Comparison of ENCODE assay signal across 8 cellular contexts in the genomic region with DNA sequence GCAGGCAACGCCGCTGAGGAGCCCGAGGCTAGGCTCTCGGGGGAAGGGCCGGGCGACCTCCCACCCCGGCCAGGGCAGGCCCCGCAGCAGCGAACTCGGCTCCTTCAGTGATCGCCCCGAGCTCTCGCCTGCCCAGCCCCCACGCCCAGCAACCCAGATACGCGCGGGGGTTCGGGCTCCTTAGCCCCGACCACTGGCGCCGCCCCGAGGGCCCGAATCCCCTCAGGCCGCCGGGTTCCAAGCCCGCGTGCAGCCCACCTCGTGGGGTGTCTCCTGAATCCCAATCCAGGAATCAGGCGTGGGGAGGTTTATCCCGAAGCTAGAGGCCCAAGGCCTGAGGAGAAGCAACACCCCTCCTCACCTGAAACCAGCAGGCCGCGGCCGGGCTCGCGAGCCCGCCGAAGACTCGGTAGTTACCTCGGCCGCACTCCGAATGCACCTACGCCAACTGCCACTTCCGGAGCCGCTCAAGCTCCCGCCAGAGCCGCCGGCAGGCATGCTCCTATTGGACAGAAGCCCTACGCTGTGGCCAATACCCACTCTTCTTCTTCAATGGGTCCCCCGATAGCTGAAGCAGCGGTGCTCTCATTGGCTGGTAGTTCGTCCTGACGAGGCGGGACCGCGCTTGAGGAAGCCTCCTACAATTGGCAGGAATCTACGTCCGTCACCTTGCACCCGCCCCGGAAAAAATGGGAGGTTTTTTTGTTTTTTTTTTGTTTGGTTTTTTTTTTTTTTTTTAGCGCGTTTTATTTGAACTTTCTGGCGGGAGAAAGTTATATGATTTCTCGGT. TPM values are rescaled to one million over a fixed set of nuclear protein-coding genes. Genes with fewer than 3 reads are reported as not detected.
DNase-seq lines count a peak whose midpoint lies in the region; ATAC-seq and TF ChIP-seq lines count a peak whose summit lies in the region.

A gene with protein sequence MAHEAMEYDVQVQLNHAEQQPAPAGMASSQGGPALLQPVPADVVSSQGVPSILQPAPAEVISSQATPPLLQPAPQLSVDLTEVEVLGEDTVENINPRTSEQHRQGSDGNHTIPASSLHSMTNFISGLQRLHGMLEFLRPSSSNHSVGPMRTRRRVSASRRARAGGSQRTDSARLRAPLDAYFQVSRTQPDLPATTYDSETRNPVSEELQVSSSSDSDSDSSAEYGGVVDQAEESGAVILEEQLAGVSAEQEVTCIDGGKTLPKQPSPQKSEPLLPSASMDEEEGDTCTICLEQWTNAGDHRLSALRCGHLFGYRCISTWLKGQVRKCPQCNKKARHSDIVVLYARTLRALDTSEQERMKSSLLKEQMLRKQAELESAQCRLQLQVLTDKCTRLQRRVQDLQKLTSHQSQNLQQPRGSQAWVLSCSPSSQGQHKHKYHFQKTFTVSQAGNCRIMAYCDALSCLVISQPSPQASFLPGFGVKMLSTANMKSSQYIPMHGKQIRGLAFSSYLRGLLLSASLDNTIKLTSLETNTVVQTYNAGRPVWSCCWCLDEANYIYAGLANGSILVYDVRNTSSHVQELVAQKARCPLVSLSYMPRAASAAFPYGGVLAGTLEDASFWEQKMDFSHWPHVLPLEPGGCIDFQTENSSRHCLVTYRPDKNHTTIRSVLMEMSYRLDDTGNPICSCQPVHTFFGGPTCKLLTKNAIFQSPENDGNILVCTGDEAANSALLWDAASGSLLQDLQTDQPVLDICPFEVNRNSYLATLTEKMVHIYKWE (minus strand): TSS at position 453 of the 790 bp plus-strand sequence. CDS start 5,428 bp downstream, outside the sequence.

- intact Hi-C loops in esophagus squamous epithelium (cut with DNase I) = no loop called here

- H3K27ac ChIP-seq in KMS-11 = peak within 1 kb of the TSS; percentile 89
- peak within 1 kb of the TSS; percentile 69 to 82 (median 78) for H3K27ac ChIP-seq in Peyer's patch
- H3K27ac ChIP-seq in esophagus squamous epithelium = peak within 1 kb of the TSS; percentile 80 to 92 (median 88)

- H3K4me3 ChIP-seq in KMS-11 (IDR thresholded peaks at IDR 0.05; ENCODE audit: insufficient read depth, low read depth, low read length) (no peak within 1 kb of the TSS), Peyer's patch (peak within 1 kb of the TSS; percentile 85 to 94 (median 90)), esophagus squamous epithelium (peak within 1 kb of the TSS; percentile 78 to 93 (median 85))

- no peaks in the 10 kb centered on the region for H3K9me3 ChIP-seq in Peyer's patch
- no peaks in the 10 kb centered on the region for H3K9me3 ChIP-seq in esophagus squamous epithelium

- TF ChIP-seq POLR2A in Peyer's patch (IDR thresholded peaks at IDR 0.05) (peak; percentile 68 to 80), esophagus squamous epithelium (IDR thresholded peaks at IDR 0.05) (peak in 3 of 4 donors; percentile 39 to 61 (median 42))

- TF ChIP-seq CTCF in KMS-11 (conservative IDR thresholded peaks at IDR 0.05; ENCODE audit: low read depth, low read length) (no peak), Peyer's patch (IDR thresholded peaks at IDR 0.05) (no peak), esophagus squamous epithelium (IDR thresholded peaks at IDR 0.05) (no peak)

- H3K27me3 ChIP-seq in KMS-11 (ENCODE audit: insufficient read depth, low read depth) (no peaks in the 10 kb centered on the region), Peyer's patch (no peaks in the 10 kb centered on the region), esophagus squamous epithelium (no peaks in the 10 kb centered on the region)

- DNase-seq in DMS53 treated with DMSO at 0.1 percent for 48 hours (lab: John Stamatoyannopoulos, UW; ENCODE audit: unreplicated experiment) (peak; percentile 93), Peyer's patch (peak; percentile 94 to 99 (median 97)), esophagus squamous epithelium (lab: John Stamatoyannopoulos, UW) (peak; percentile 93), myocyte (ENCODE audit: low read depth) (peak; percentile 98)
- peak; percentile 95 for DNase-seq in activated T-cell treated with anti-CD3 and anti-CD28 coated beads, Interleukin-2, amount 50 U/mL, for 48 hours
- peak; percentile 89 to 97 for DNase-seq in stimulated activated CD8-positive, alpha-beta memory T cell treated with anti-CD3 and anti-CD28 coated beads, Interleukin-7, amount 100 ng/mL, for 48 hours (ENCODE audit: extremely low read depth in 1 of 2, low read depth in 1 of 2)

- WGBS in esophagus squamous epithelium, 2 donors = 0% methylated on average over 17 to 23 of the region's 63 CpGs

- ATAC-seq in GM21737 (IDR thresholded peaks at IDR 0.05; ENCODE audit: unreplicated experiment) = peak; percentile 100

- H3K9ac ChIP-seq in KMS-11 = peak within 1 kb of the TSS; percentile 97

- H3K36me3 ChIP-seq in KMS-11 (ENCODE audit: insufficient read depth) = peaks cover 10% of the 10 kb centered on the region; the same call in 1 of the 2 replicates
- peaks cover 0 to 26% (median 0%) of the 10 kb centered on the region in 3 donors for H3K36me3 ChIP-seq in Peyer's patch
- peaks cover 5 to 36% (median 9%) of the 10 kb centered on the region in 3 donors for H3K36me3 ChIP-seq in esophagus squamous epithelium

- peaks cover 49% of the 10 kb centered on the region for H3K79me2 ChIP-seq in KMS-11 (ENCODE audit: insufficient read depth, low read depth)

- peaks cover 21% of the 10 kb centered on the region for H3K4me1 ChIP-seq in KMS-11 (ENCODE audit: low read depth, poor library complexity, severe bottlenecking)
- peaks cover 0 to 13% (median 7%) of the 10 kb centered on the region in 4 donors for H3K4me1 ChIP-seq in Peyer's patch
- H3K4me1 ChIP-seq in esophagus squamous epithelium = peaks cover 7 to 45% (median 16%) of the 10 kb centered on the region in 3 donors

- no peaks in the 10 kb centered on the region for H4K20me1 ChIP-seq in KMS-11 (ENCODE audit: insufficient read depth)

- H3K4me2 ChIP-seq in KMS-11 = peak within 1 kb of the TSS; percentile 93

- peak within 1 kb of the TSS; percentile 93 for H2AFZ ChIP-seq in KMS-11 (ENCODE audit: low read depth)

RNA-seq across cellular contexts. Expression of the gene that starts here (rescaled TPM):
- total RNA-seq in Peyer's patch (10 to 100 TPM; 13.7 to 33.8 (median 23.8) TPM), esophagus squamous epithelium (10 to 100 TPM; 10.1 to 35.2 (median 16.7) TPM), myocyte (13.0 and 14.1 TPM in 2 replicates)
- 7.3 TPM for polyA plus RNA-seq in myocyte (2012)
